ENCODE assay signal across 1 cellular context in the genomic region with DNA sequence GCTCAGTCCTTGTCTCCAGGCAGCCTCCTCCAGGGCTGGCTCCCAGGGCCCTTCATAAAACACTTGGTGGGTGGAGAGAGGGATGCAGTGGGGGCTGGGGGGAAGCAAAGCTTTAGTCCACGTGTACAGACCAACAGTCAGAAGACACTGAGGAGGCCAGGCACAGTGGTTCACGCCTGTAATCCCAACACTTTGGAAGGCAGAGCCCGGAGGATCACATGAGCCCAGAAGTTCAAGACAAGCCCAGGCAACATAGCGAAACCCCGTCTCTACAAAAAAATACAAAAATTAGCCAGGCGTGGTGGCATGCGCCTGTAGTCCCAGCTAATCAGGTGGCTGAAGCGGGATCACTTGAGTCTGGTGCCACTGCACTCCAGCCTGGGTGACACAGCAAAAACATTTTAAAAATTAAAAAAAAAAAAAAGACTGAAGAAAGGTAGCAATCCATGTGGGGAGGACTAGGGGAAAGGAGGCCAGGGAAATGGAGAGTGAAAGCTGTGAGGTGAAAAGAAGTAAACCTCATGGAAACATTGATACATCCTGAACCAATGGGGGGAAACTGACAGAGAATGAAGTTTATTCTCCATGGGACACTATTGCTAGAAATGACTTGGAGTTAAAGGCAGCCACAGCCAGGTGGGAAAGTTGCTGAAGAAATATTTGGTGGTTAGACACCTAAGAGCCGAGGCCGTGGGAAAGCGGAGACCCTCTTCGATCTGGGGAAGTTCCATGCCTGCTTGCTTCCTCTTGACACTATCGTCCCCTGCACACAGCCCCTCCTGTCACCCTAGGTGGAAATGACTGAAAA.
TF ChIP-seq lines count a peak whose summit lies in the region.

No MANE protein-coding gene starts in this region.

TF ChIP-seq in K562, 482 proteins besides CTCF, POLR2A, EP300 and RAD21 (continued from another document):
- TF ChIP-seq, protein P1, sequence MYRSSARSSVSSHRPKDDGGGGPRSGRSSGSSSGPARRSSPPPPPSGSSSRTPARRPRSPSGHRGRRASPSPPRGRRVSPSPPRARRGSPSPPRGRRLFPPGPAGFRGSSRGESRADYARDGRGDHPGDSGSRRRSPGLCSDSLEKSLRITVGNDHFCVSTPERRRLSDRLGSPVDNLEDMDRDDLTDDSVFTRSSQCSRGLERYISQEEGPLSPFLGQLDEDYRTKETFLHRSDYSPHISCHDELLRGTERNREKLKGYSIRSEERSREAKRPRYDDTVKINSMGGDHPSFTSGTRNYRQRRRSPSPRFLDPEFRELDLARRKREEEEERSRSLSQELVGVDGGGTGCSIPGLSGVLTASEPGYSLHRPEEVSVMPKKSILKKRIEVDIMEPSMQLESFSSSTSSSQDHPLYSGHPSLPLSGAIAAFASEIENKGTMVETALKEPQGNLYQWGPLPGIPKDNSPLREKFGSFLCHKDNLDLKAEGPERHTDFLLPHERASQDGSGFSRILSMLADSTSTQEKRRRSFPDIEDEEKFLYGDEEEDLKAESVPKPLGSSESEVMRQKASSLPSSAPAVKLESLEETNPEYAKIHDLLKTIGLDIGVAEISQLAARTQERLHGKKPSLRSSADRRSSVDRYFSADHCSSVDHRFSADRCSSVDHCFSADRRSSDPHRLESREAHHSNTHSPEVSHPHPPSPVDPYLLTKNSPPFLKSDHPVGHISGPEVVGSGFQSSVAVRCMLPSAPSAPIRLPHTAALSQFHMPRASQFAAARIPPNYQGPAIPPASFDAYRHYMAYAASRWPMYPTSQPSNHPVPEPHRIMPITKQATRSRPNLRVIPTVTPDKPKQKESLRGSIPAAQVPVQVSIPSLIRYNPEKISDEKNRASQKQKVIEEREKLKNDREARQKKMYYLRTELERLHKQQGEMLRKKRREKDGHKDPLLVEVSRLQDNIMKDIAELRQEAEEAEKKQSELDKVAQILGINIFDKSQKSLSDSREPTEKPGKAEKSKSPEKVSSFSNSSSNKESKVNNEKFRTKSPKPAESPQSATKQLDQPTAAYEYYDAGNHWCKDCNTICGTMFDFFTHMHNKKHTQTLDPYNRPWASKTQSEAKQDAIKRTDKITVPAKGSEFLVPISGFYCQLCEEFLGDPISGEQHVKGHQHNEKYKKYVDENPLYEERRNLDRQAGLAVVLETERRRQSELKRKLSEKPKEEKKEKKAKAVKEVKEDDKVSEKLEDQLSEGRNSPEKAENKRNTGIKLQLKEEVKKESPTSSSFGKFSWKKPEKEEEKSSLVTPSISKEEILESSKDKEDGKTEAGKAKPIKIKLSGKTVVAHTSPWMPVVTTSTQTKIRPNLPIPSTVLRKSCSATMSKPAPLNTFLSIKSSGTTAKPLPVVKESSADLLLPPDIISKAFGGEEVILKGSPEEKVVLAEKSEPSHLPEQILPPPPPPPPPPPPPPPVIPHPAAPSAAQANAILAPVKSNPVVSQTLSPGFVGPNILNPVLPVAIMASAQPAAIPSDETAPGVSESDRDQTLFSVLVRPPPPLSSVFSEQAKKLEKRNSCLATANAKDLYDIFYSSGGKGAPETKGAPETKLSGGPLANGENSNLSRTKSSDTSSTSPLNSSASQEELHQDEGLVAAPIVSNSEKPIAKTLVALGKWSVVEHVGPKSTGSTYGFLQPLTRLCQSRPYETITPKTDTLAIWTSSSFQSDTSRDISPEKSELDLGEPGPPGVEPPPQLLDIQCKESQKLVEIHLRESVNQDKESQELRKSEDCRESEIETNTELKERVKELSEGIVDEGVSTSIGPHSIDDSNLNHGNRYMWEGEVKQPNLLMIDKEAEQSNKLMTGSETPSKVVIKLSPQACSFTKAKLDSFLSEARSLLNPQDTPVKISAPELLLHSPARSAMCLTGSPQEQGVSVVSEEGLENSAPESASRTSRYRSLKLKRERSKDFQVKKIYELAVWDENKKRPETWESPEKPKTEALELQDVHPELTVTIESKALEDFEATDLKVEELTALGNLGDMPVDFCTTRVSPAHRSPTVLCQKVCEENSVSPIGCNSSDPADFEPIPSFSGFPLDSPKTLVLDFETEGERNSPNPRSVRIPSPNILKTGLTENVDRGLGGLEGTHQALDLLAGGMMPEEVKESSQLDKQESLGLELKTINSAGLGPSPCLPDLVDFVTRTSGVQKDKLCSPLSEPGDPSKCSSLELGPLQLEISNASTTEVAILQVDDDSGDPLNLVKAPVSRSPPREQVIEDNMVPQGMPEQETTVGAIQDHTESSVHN (IDR thresholded peaks at IDR 0.05; ENCODE audit: borderline replicate concordance in 1 of 2, low read depth in 1 of 2) = no peak
- TF ChIP-seq, protein P2, sequence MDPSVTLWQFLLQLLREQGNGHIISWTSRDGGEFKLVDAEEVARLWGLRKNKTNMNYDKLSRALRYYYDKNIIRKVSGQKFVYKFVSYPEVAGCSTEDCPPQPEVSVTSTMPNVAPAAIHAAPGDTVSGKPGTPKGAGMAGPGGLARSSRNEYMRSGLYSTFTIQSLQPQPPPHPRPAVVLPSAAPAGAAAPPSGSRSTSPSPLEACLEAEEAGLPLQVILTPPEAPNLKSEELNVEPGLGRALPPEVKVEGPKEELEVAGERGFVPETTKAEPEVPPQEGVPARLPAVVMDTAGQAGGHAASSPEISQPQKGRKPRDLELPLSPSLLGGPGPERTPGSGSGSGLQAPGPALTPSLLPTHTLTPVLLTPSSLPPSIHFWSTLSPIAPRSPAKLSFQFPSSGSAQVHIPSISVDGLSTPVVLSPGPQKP (CRISPR knock-in tag; IDR thresholded peaks at IDR 0.05) = no peak
- TF ChIP-seq PHTF2 (CRISPR knock-in tag; IDR thresholded peaks at IDR 0.05) (no peak), FOXO4 (CRISPR knock-in tag; IDR thresholded peaks at IDR 0.05) (no peak), SMARCA5 (IDR thresholded peaks at IDR 0.05) (no peak), PHF21A (IDR thresholded peaks at IDR 0.05; ENCODE audit: borderline replicate concordance, low read depth) (no peak), SMARCB1 (IDR thresholded peaks at IDR 0.05; ENCODE audit: insufficient read length, low read depth) (peak; percentile 91)
